In the genomic region with DNA sequence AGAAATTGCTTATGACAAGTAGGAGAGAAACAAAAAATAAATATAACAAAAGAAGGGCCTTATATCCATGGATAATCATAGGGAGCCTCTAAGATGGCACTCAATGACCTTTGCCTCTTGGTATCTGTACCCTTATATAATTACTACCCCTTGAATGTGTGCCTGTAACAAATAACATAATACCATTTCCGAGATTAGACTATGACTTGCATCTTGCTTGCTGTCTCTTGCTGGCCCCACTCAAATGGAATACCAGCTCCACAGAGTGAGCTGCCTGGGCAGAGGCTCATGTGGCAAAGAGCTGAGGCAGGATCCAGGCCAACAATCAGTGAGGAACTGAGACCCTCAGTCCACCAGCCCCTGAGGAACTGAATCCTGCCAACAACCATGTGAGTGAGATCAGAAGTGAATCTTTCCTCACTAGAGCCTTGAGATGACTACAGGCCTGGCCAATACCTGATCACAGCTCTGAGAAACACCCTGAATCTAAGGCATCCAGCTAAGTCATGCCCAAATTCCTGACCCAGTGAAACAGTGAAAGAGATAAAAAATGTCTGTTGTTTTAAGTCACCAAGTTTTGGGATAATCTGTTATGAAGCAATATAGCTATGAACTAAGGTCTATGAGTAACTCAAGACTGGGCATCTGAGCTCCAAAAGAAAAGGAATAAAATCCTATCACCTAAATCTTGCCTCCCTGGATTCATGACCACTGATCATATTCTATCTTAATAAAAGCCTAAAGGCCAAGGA, we compare ENCODE assay signal across 16 cellular contexts. TPM values are rescaled to one million over a fixed set of nuclear protein-coding genes. Genes with fewer than 3 reads are reported as not detected.
DNase-seq lines count a peak whose midpoint lies in the region; ATAC-seq and TF ChIP-seq lines count a peak whose summit lies in the region.
"Had no signal": no experiment of that assay in that cellular context is flagged by ENCODE, and none has a peak within 500 bp of the region (broad histone marks: within the 10 kb centered on the region; RNA-seq: fewer than 3 reads in every experiment).

No MANE protein-coding gene starts in this region.

- DNase-seq in mammary epithelial cell: peak; percentile 44
- no peak for DNase-seq in MCF 10A (ENCODE audit: unreplicated experiment)
- DNase-seq in epithelial cell of esophagus (ENCODE audit: low read depth): peak; percentile 32
- DNase-seq in mesenteric fat pad (ENCODE audit: low spot score): no peak
- no peak for DNase-seq in RKO (ENCODE audit: low spot score)
- DNase-seq: activated CD4-positive, alpha-beta memory T cell treated with anti-CD3 and anti-CD28 coated beads, Interleukin-2, amount 10 ng/mL, durations not matched to agents 7 days and 5 days; activated gamma-delta T cell treated with Interleukin-2 at 50 U/mL for 16 hours; NCI-H1930; NCI-H526 treated with DMSO at 0.1 percent for 48 hours; RPMI8226; transverse colon had no signal

- H3K4me3 ChIP-seq in mammary epithelial cell (replicated peaks in 1 of 3; ENCODE audit: insufficient read depth in 1 of 3, low read depth in 2 of 3, low read length in 3 of 3): no peak overlapping the region
- H3K4me3 ChIP-seq in epithelial cell of esophagus (ENCODE audit: low read length): no peak overlapping the region
- H3K4me3 ChIP-seq: transverse colon had no signal

- peaks cover 9% of the 10 kb centered on the region for H3K36me3 Mint-ChIP-seq in MCF 10A (ENCODE audit: insufficient read depth, unreplicated experiment)
- H3K36me3 Mint-ChIP-seq in stimulated activated memory B cell treated with anti-CD40 and anti-IgM and Interleukin-4, amounts not matched to agents 10 μg/mL and 1 μg/mL and 100 μg/mL, for 72 hours: peaks cover 5% of the 10 kb centered on the region

- H4K20me1 ChIP-seq in mammary epithelial cell (ENCODE audit: insufficient read depth, low read length): no peaks in the 10 kb centered on the region

- H3K27me3 Mint-ChIP-seq in MCF 10A (ENCODE audit: insufficient read depth, unreplicated experiment): no peaks in the 10 kb centered on the region
- no peaks in the 10 kb centered on the region for H3K27me3 Mint-ChIP-seq in stimulated activated memory B cell treated with anti-CD40 and anti-IgM and Interleukin-4, amounts not matched to agents 10 μg/mL and 1 μg/mL and 100 μg/mL, for 72 hours
- H3K27me3 Mint-ChIP-seq: activated CD4-positive, alpha-beta memory T cell treated with anti-CD3 and anti-CD28 coated beads, Interleukin-2, amount 10 ng/mL, durations not matched to agents 7 days and 5 days had no signal

- peaks cover 16% of the 10 kb centered on the region for H3K4me1 Mint-ChIP-seq in MCF 10A (ENCODE audit: insufficient read depth, unreplicated experiment)
- H3K4me1 Mint-ChIP-seq in stimulated activated memory B cell treated with anti-CD40 and anti-IgM and Interleukin-4, amounts not matched to agents 10 μg/mL and 1 μg/mL and 100 μg/mL, for 72 hours: peaks cover 20% of the 10 kb centered on the region

- TF ChIP-seq CTCF in mammary epithelial cell (conservative IDR thresholded peaks at IDR 0.05 in 1 of 2, IDR thresholded peaks at IDR 0.05 in 1 of 2; ENCODE audit: extremely low read depth in 1 of 2, insufficient read depth in 1 of 2, low read depth in 1 of 2, low read length in 2 of 2) (no peak), MCF 10A (IDR thresholded peaks at IDR 0.05; ENCODE audit: unreplicated experiment) (no peak), epithelial cell of esophagus (IDR thresholded peaks at IDR 0.05; ENCODE audit: insufficient read depth, low read depth, low read length, missing control alignments) (no peak)

- BruUV-seq in mammary epithelial cell (replicated peaks; lab: Mats Ljungman, UMichigan) (no TSS peak), MCF 10A (replicated peaks; lab: Mats Ljungman, UMichigan) (no TSS peak)

- no peak overlapping the region for H2AFZ ChIP-seq in mammary epithelial cell (ENCODE audit: low read depth, low read length)

- H3K4me3 Mint-ChIP-seq in MCF 10A (ENCODE audit: unreplicated experiment): no peak overlapping the region
- H3K4me3 Mint-ChIP-seq in stimulated activated memory B cell treated with anti-CD40 and anti-IgM and Interleukin-4, amounts not matched to agents 10 μg/mL and 1 μg/mL and 100 μg/mL, for 72 hours: no peak overlapping the region
- H3K4me3 Mint-ChIP-seq: activated CD4-positive, alpha-beta memory T cell treated with anti-CD3 and anti-CD28 coated beads, Interleukin-2, amount 10 ng/mL, durations not matched to agents 7 days and 5 days; mesothelial cell of epicardium had no signal

- no peaks in the 10 kb centered on the region for H3K9me3 Mint-ChIP-seq in MCF 10A (ENCODE audit: unreplicated experiment)
- H3K9me3 Mint-ChIP-seq in stimulated activated memory B cell treated with anti-CD40 and anti-IgM and Interleukin-4, amounts not matched to agents 10 μg/mL and 1 μg/mL and 100 μg/mL, for 72 hours: no peaks in the 10 kb centered on the region
- H3K9me3 Mint-ChIP-seq: activated CD4-positive, alpha-beta memory T cell treated with anti-CD3 and anti-CD28 coated beads, Interleukin-2, amount 10 ng/mL, durations not matched to agents 7 days and 5 days had no signal

- H3K79me2 ChIP-seq in mammary epithelial cell (ENCODE audit: insufficient read depth, low read length): peaks cover 81% of the 10 kb centered on the region

- 100% methylated on average over 1 of the region's 1 CpG for WGBS in mammary epithelial cell (ENCODE audit: low coverage, missing lambda C conversion rate)

- intact Hi-C loops in mammary epithelial cell (cut with micrococcal nuclease) (no loop called here), MCF 10A (cut with micrococcal nuclease) (no loop called here)

- no peaks in the 10 kb centered on the region for H3K36me3 ChIP-seq in mammary epithelial cell (ENCODE audit: insufficient read depth, low read length)
- H3K36me3 ChIP-seq: transverse colon had no signal

- H3K4me1 ChIP-seq in mammary epithelial cell (ENCODE audit: insufficient read depth, low read length): peaks cover 9% of the 10 kb centered on the region

- H3K27ac ChIP-seq in mammary epithelial cell (ENCODE audit: insufficient read depth, low read depth, low read length): peak overlapping the region; percentile 42
- H3K27ac ChIP-seq: KMS-11, transverse colon had no signal

- no peaks in the 10 kb centered on the region for H3K9me3 ChIP-seq in mammary epithelial cell (replicated peaks; ENCODE audit: insufficient read depth, low read length)
- H3K9me3 ChIP-seq: transverse colon had no signal

- in situ Hi-C loops in mammary epithelial cell (cut with MboI; ENCODE audit: low sequenced_read_pairs in 2 of 2): no loop called here

- H3K27ac Mint-ChIP-seq in MCF 10A (ENCODE audit: low read depth, unreplicated experiment): no peak overlapping the region
- peak overlapping the region; percentile 31 for H3K27ac Mint-ChIP-seq in stimulated activated memory B cell treated with anti-CD40 and anti-IgM and Interleukin-4, amounts not matched to agents 10 μg/mL and 1 μg/mL and 100 μg/mL, for 72 hours
- H3K27ac Mint-ChIP-seq: activated CD4-positive, alpha-beta memory T cell treated with anti-CD3 and anti-CD28 coated beads, Interleukin-2, amount 10 ng/mL, durations not matched to agents 7 days and 5 days; mesothelial cell of epicardium had no signal

- dilution Hi-C loops in mammary epithelial cell (cut with HindIII; ENCODE audit: low sequenced_read_pairs): no loop called here

- peak overlapping the region; percentile 7 for H3K4me2 ChIP-seq in mammary epithelial cell (ENCODE audit: insufficient read depth, low read depth, low read length)
- H3K4me2 ChIP-seq: KMS-11 had no signal

- H3K27me3 ChIP-seq in mammary epithelial cell (ENCODE audit: insufficient read depth, low read length): no peaks in the 10 kb centered on the region
- H3K27me3 ChIP-seq: transverse colon had no signal

- H3K9ac ChIP-seq in mammary epithelial cell (ENCODE audit: insufficient read depth, low read length): no peak overlapping the region
- H3K9ac ChIP-seq: KMS-11 had no signal

- CTCF ChIA-PET in mammary epithelial cell (lab: Charles Lee; ENCODE audit: low non-redundant PET) (no interaction called here), MCF 10A (lab: Yijun Ruan, JAX) (interaction anchor here (0.6 to 1.1 kb wide), 3 partner anchors 18 to 97 kb away, joined by 3 to 4 read pairs (median 4); a partner anchor contains a TSS)

- peak; percentile 53 for ATAC-seq in HG03432 (IDR thresholded peaks at IDR 0.05; ENCODE audit: unreplicated experiment)
- peak; percentile 94 for ATAC-seq in stimulated activated memory B cell treated with anti-CD40 and anti-IgM and Interleukin-4, amounts not matched to agents 10 μg/mL and 1 μg/mL and 100 μg/mL, for 72 hours
- ATAC-seq in HG03025 (IDR thresholded peaks at IDR 0.05; ENCODE audit: low FRiP score, unreplicated experiment): no peak

- POLR2A ChIA-PET in MCF 10A (lab: Yijun Ruan, JAX): interaction anchor here (0.9 to 3.3 kb wide), 4 partner anchors 8 to 78 kb away, joined by 3 to 19 read pairs (median 8); a partner anchor contains a TSS

RNA-seq across cellular contexts. Expression of a gene that starts 5.5 kb away (rescaled TPM):
- total RNA-seq in mammary epithelial cell: 10 to 100 TPM; 19.3 to 21.3 TPM
- polyA plus RNA-seq in mammary epithelial cell: 12.1 TPM
- 39.7 TPM for polyA minus RNA-seq in mammary epithelial cell
- total RNA-seq in MCF 10A (2022): 23.2 and 25.8 TPM in 2 replicates
- total RNA-seq in mesenteric fat pad: 16.5 TPM

Comparison
In these comparisons a context has a peak if more than half of its experiments do, and no peak if none do; other contexts are left out.
1. DNase-seq: peak in mammary epithelial cell (single experiment) and epithelial cell of esophagus (single experiment); none in MCF 10A (single experiment), mesenteric fat pad (single experiment) and RKO (single experiment).